In genomic region chr16:86704516-86704915, GRCh38 we compare ENCODE assay signal across 21 cellular contexts.
DNase-seq lines count a peak whose midpoint lies in the region; ATAC-seq, FAIRE-seq and TF ChIP-seq lines count a peak whose summit lies in the region.
"Had no signal": no experiment of that assay in that cellular context is flagged by ENCODE, and none has a peak within 500 bp of the region (broad histone marks: within the 10 kb centered on the region; RNA-seq: fewer than 3 reads in every experiment).

No MANE protein-coding gene starts in this region.

- H3K27ac ChIP-seq in HepG2 (ENCODE audit: extremely low read length, insufficient read depth, low read length) (no peak overlapping the region), right lobe of liver (no peak overlapping the region), sigmoid colon (no peak overlapping the region)
- H3K27ac ChIP-seq: 22Rv1; BLaER1 treated with 17β-estradiol and CSF1 and Interleukin-3, amounts not matched to agents 10 nM and 100 nM had no signal

- DNase-seq in HepG2 (ENCODE audit: low spot score), result no peak
- DNase-seq in right lobe of liver, result no peak
- DNase-seq in mesenteric fat pad (ENCODE audit: low spot score), result peak; percentile 72
- peak; percentile 38 for DNase-seq in sigmoid colon
- no peak for DNase-seq in activated CD4-positive, alpha-beta T cell treated with anti-CD3 and anti-CD28 coated beads, Interleukin-2, amount 50 U/mL, for 1 hour
- DNase-seq in HCEC 1CT, result no peak
- DNase-seq: AML-193; BE2C; CD4-positive, alpha-beta T cell; CD8-positive, alpha-beta memory T cell; DMS 273 treated with DMSO at 0.1 percent for 48 hours; DMS79; EL; GDM1; GOT3; H7 had no signal

- peaks cover 10 to 58% of the 10 kb centered on the region in 2 experiments; a peak in 4 of 5 replicates for H3K27me3 ChIP-seq in HepG2 (ENCODE audit: control insufficient read depth in 1 of 2, insufficient read depth in 2 of 2, low read length in 2 of 2)
- no peaks in the 10 kb centered on the region for H3K27me3 ChIP-seq in right lobe of liver
- peaks cover 0 to 38% (median 0%) of the 10 kb centered on the region in 3 donors for H3K27me3 ChIP-seq in sigmoid colon
- H3K27me3 ChIP-seq: BE2C; BLaER1 treated with 17β-estradiol and CSF1 and Interleukin-3, amounts not matched to agents 10 nM and 100 nM had no signal

- no TSS peak for BruUV-seq in HepG2 (replicated peaks; lab: Mats Ljungman, UMichigan)

- CTCF ChIA-PET in HepG2 (lab: Yijun Ruan, JAX; ENCODE audit: low intra/inter-chr PET ratio, low total read pairs), result no interaction called here

- TF ChIP-seq EP300 in HepG2 (IDR thresholded peaks at IDR 0.05; ENCODE audit: low read depth in 2 of 2, low read length in 2 of 2), result no peak
- TF ChIP-seq EP300 in HepG2 (CRISPR knock-in tag; IDR thresholded peaks at IDR 0.05; ENCODE audit: borderline replicate concordance), result no peak
- no peak for TF ChIP-seq EP300 in sigmoid colon (IDR thresholded peaks at IDR 0.05)

- no peak for FAIRE-seq in HepG2 (lab: Jason Lieb, UNC)
- FAIRE-seq: A204.1, D721Med, GM12891 had no signal

- ATAC-seq in HepG2, result no peak
- no peak for ATAC-seq in right lobe of liver

- TF ChIP-seq CTCF in HepG2 (CRISPR knock-in tag; IDR thresholded peaks at IDR 0.05) (0 out of 2 replicates have a peak, but pooled peaks have one; percentile 7), right lobe of liver (IDR thresholded peaks at IDR 0.05) (no peak), sigmoid colon (IDR thresholded peaks at IDR 0.05) (no peak)

- H2AFZ ChIP-seq in HepG2 (ENCODE audit: low read length), result no peak overlapping the region

- in situ Hi-C loops in HepG2 (cut with HindIII; ENCODE audit: extremely low pct_ligation_motif_present, low pct_unique_long_range_greater_than_20kb), result no loop called here

- no peak for TF ChIP-seq POLR2A in HepG2 (IDR thresholded peaks at IDR 0.05; ENCODE audit: insufficient read depth in 1 of 2, low read depth in 2 of 2, low read length in 2 of 2)
- no peak for TF ChIP-seq POLR2A in right lobe of liver (IDR thresholded peaks at IDR 0.05)
- TF ChIP-seq POLR2A in sigmoid colon (IDR thresholded peaks at IDR 0.05), result no peak

- no peaks in the 10 kb centered on the region for H3K36me3 ChIP-seq in HepG2 (replicated peaks in 1 of 2; ENCODE audit: control insufficient read depth in 1 of 2, insufficient read depth in 2 of 2, low read length in 2 of 2)
- H3K36me3 ChIP-seq in right lobe of liver, result no peaks in the 10 kb centered on the region
- H3K36me3 ChIP-seq in sigmoid colon, result no peaks in the 10 kb centered on the region
- H3K36me3 ChIP-seq: BE2C; BLaER1 treated with 17β-estradiol and CSF1 and Interleukin-3, amounts not matched to agents 10 nM and 100 nM had no signal

- H3K4me1 ChIP-seq in HepG2 (ENCODE audit: insufficient read depth, low read length) (no peaks in the 10 kb centered on the region), right lobe of liver (no peaks in the 10 kb centered on the region), sigmoid colon (no peaks in the 10 kb centered on the region)
- H3K4me1 ChIP-seq: BE2C had no signal

- no peak overlapping the region for H3K4me2 ChIP-seq in HepG2 (ENCODE audit: low read depth, low read length)
- H3K4me2 ChIP-seq: BLaER1 treated with 17β-estradiol and CSF1 and Interleukin-3, amounts not matched to agents 10 nM and 100 nM had no signal

- POLR2A ChIA-PET in HepG2 (lab: Yijun Ruan, JAX), result no interaction called here

- H3K79me2 ChIP-seq in HepG2 (ENCODE audit: insufficient read depth, low read length), result no peaks in the 10 kb centered on the region

- no peak for TF ChIP-seq RAD21 in HepG2 (CRISPR knock-in tag; IDR thresholded peaks at IDR 0.05)

- H3K9ac ChIP-seq in HepG2 (ENCODE audit: insufficient read depth, low read depth, low read length), result no peak overlapping the region
- H3K9ac ChIP-seq: BLaER1 treated with 17β-estradiol and CSF1 and Interleukin-3, amounts not matched to agents 10 nM and 100 nM had no signal

- H4K20me1 ChIP-seq in HepG2 (ENCODE audit: insufficient read depth, low read length), result no peaks in the 10 kb centered on the region
- H4K20me1 ChIP-seq: BLaER1 treated with 17β-estradiol and CSF1 and Interleukin-3, amounts not matched to agents 10 nM and 100 nM had no signal

- H3K9me3 ChIP-seq in HepG2 (ENCODE audit: low read length) (no peaks in the 10 kb centered on the region), right lobe of liver (no peaks in the 10 kb centered on the region), sigmoid colon (no peaks in the 10 kb centered on the region)
- H3K9me3 ChIP-seq: BE2C had no signal

- 26% methylated on average over 8 of the region's 8 CpGs for WGBS in HepG2 (ENCODE audit: low lambda C conversion rate)
- WGBS in right lobe of liver (ENCODE audit: insufficient coverage, low coverage, low lambda C conversion rate, missing lambda C conversion rate), result 47% methylated on average over 7 of the region's 8 CpGs
- WGBS in sigmoid colon, 2 donors, result 73 to 85% methylated on average over 8 of the region's 8 CpGs

- intact Hi-C loops in HepG2 (cut with micrococcal nuclease; ENCODE audit: unreplicated experiment), result no loop called here
- intact Hi-C loops in right lobe of liver (cut with DNase I), result no loop called here
- intact Hi-C loops in sigmoid colon (cut with DNase I), result no loop called here

- H3K4me3 ChIP-seq in HepG2 (replicated peaks in 1 of 3; ENCODE audit: insufficient read depth in 1 of 3, low read depth in 2 of 3, low read length in 3 of 3) (no peak overlapping the region), right lobe of liver (no peak overlapping the region), sigmoid colon (no peak overlapping the region)
- H3K4me3 ChIP-seq: BLaER1 treated with 17β-estradiol and CSF1 and Interleukin-3, amounts not matched to agents 10 nM and 100 nM had no signal

TF ChIP-seq in HepG2, 621 proteins besides CTCF, POLR2A, EP300 and RAD21 (continues in another document):
- TF ChIP-seq, protein P1, sequence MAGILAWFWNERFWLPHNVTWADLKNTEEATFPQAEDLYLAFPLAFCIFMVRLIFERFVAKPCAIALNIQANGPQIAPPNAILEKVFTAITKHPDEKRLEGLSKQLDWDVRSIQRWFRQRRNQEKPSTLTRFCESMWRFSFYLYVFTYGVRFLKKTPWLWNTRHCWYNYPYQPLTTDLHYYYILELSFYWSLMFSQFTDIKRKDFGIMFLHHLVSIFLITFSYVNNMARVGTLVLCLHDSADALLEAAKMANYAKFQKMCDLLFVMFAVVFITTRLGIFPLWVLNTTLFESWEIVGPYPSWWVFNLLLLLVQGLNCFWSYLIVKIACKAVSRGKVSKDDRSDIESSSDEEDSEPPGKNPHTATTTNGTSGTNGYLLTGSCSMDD (CRISPR knock-in tag; IDR thresholded peaks at IDR 0.05), result no peak
- TF ChIP-seq TOE1 (CRISPR knock-in tag; IDR thresholded peaks at IDR 0.05) (no peak), ZNF777 (CRISPR knock-in tag; IDR thresholded peaks at IDR 0.05) (no peak), HCFC1 (IDR thresholded peaks at IDR 0.05; ENCODE audit: low read depth, low read length) (no peak), ZFP91 (CRISPR knock-in tag; IDR thresholded peaks at IDR 0.05; ENCODE audit: borderline replicate concordance) (no peak), ZNF772 (CRISPR knock-in tag; IDR thresholded peaks at IDR 0.05) (no peak), DNMT3B (CRISPR knock-in tag; conservative IDR thresholded peaks at IDR 0.05) (no peak), GPBP1L1 (CRISPR knock-in tag; IDR thresholded peaks at IDR 0.05) (no peak), HES4 (CRISPR knock-in tag; IDR thresholded peaks at IDR 0.05; ENCODE audit: borderline replicate concordance) (no peak), HMG20B (CRISPR knock-in tag; conservative IDR thresholded peaks at IDR 0.05) (no peak), ZNF558 (CRISPR knock-in tag; IDR thresholded peaks at IDR 0.05; ENCODE audit: borderline replicate concordance) (no peak), ZKSCAN1 (IDR thresholded peaks at IDR 0.05; ENCODE audit: low read length) (no peak)

Comparison
In these comparisons a context has a peak if more than half of its experiments do, and no peak if none do; other contexts are left out.
1. DNase-seq: peak in mesenteric fat pad (single experiment) and sigmoid colon (single experiment); none in HepG2 (single experiment), right lobe of liver (0 of 3), activated CD4-positive, alpha-beta T cell treated with anti-CD3 and anti-CD28 coated beads, Interleukin-2, amount 50 U/mL, for 1 hour (single experiment) and HCEC 1CT (single experiment).